ENCODE assay signal across 1 cellular context in genomic region chr11:65897020-65897471, GRCh38.
TF ChIP-seq lines count a peak whose summit lies in the region.

No MANE protein-coding gene starts in this region.

TF ChIP-seq in HepG2, 621 proteins besides CTCF, POLR2A, EP300 and RAD21:
- TF ChIP-seq ZNF768 (CRISPR knock-in tag; IDR thresholded peaks at IDR 0.05) = peak; percentile 72
- no peak for TF ChIP-seq ZNF24 (IDR thresholded peaks at IDR 0.05)
